Comparison of ENCODE assay signal across 9 cellular contexts in genomic region chr2:127024769-127025356, GRCh38.
A peak's percentile ranks its signal among the peaks of the same experiment; 100 is the strongest.
DNase-seq lines count a peak whose midpoint lies in the region; TF ChIP-seq lines count a peak whose summit lies in the region.
"Had no signal": no experiment of that assay in that cellular context is flagged by ENCODE, and none has a peak within 500 bp of the region (broad histone marks: within the 10 kb centered on the region; RNA-seq: fewer than 3 reads in every experiment).

No MANE protein-coding gene starts in this region.

- peak overlapping the region; percentile 5; the same call in 1 of the 2 replicates for H3K27ac ChIP-seq in HUES6 (ENCODE audit: low read depth, low read length)
- H3K27ac ChIP-seq: 22Rv1 had no signal

- H3K9ac ChIP-seq in HUES6 (ENCODE audit: low read length): peak overlapping the region; percentile 72

- TF ChIP-seq CTCF in astrocyte of the spinal cord (IDR thresholded peaks at IDR 0.05; ENCODE audit: low read depth, low read length): peak; percentile 50

- H3K27me3 ChIP-seq in HUES6 (ENCODE audit: control insufficient read depth, insufficient read depth, low read length): no peaks in the 10 kb centered on the region

- 0 out of 2 replicates have a peak, but pooled peaks cover 5% of the 10 kb centered on the region for H3K9me3 ChIP-seq in HUES6 (ENCODE audit: control insufficient read depth, insufficient read depth, low read depth, low read length)

- peak overlapping the region; percentile 77 for H3K4me3 ChIP-seq in HUES6 (ENCODE audit: low read depth, low read length)
- H3K4me3 ChIP-seq in astrocyte of the spinal cord (ENCODE audit: low read depth, low read length): peak overlapping the region; percentile 56
- H3K4me3 ChIP-seq in skeletal muscle cell (ENCODE audit: low read depth, low read length): peak overlapping the region; percentile 54

- peaks cover 3% of the 10 kb centered on the region; the same call in 1 of the 2 replicates for H3K4me1 ChIP-seq in HUES6 (ENCODE audit: control insufficient read depth, insufficient read depth, low read length)

- H3K36me3 ChIP-seq in HUES6 (ENCODE audit: control insufficient read depth, insufficient read depth, low read length): no peaks in the 10 kb centered on the region

- in situ Hi-C loops in astrocyte of the spinal cord (cut with HindIII; ENCODE audit: low sequenced_read_pairs): no loop called here

- DNase-seq in NCI-H2081 (lab: John Stamatoyannopoulos, UW) (peak; percentile 60 to 73), NCI-H2081 treated with DMSO at 0.1 percent for 48 hours (lab: John Stamatoyannopoulos, UW) (no peak), astrocyte of the spinal cord (ENCODE audit: low read depth, low spot score) (peak; percentile 36), iPS-NIHi11 (ENCODE audit: low spot score) (peak; percentile 73), skeletal muscle cell (ENCODE audit: low read depth) (no peak), GM19240 (ENCODE audit: insufficient read length, low spot score) (no peak)
- no peak for DNase-seq in stimulated activated CD4-positive, alpha-beta T cell treated with anti-CD3 and anti-CD28 coated beads, Interleukin-4, amount 100 ng/mL, for 1 hour

Comparison
In these comparisons a context has a peak if more than half of its experiments do, and no peak if none do; other contexts are left out.
1. DNase-seq: peak in NCI-H2081 (2 of 2), astrocyte of the spinal cord (single experiment) and iPS-NIHi11 (single experiment); none in NCI-H2081 treated with DMSO at 0.1 percent for 48 hours (single experiment), skeletal muscle cell (single experiment), stimulated activated CD4-positive, alpha-beta T cell treated with anti-CD3 and anti-CD28 coated beads, Interleukin-4, amount 100 ng/mL, for 1 hour (single experiment) and GM19240 (single experiment).
2. Peak in every context shown above with its lines, with median percentiles within 50 percentile points of each other: H3K4me3 ChIP-seq.